Comparison of ENCODE assay signal across 20 cellular contexts in genomic region chr12:40473979-40474378, GRCh38.
DNase-seq lines count a peak whose midpoint lies in the region; ATAC-seq and TF ChIP-seq lines count a peak whose summit lies in the region.
"Had no signal": no experiment of that assay in that cellular context is flagged by ENCODE, and none has a peak within 500 bp of the region (broad histone marks: within the 10 kb centered on the region; RNA-seq: fewer than 3 reads in every experiment).

No MANE protein-coding gene starts in this region.

- no peak overlapping the region for H3K4me2 ChIP-seq in MM.1S (ENCODE audit: low read depth, low read length)

- peaks cover 5% of the 10 kb centered on the region for H3K4me1 Mint-ChIP-seq in neural crest cell
- H3K4me1 Mint-ChIP-seq: activated B cell treated with CpG ODN at 0.5 μM for 24 hours; activated CD4-positive, alpha-beta memory T cell treated with anti-CD3 and anti-CD28 coated beads, Interleukin-2, amount 10 ng/mL, durations not matched to agents 7 days and 5 days; immature natural killer cell had no signal

- no peak overlapping the region for H3K4me3 Mint-ChIP-seq in neural crest cell
- H3K4me3 Mint-ChIP-seq: activated B cell treated with CpG ODN at 0.5 μM for 24 hours; activated CD4-positive, alpha-beta memory T cell treated with anti-CD3 and anti-CD28 coated beads, Interleukin-2, amount 10 ng/mL, durations not matched to agents 7 days and 5 days; immature natural killer cell had no signal

- no peaks in the 10 kb centered on the region for H3K9me3 Mint-ChIP-seq in neural crest cell
- H3K9me3 Mint-ChIP-seq: activated B cell treated with CpG ODN at 0.5 μM for 24 hours had no signal

- H3K79me2 ChIP-seq in MM.1S (ENCODE audit: low read length): no peaks in the 10 kb centered on the region

- peaks cover 10% of the 10 kb centered on the region for H3K27me3 Mint-ChIP-seq in neural crest cell (ENCODE audit: low read depth)
- H3K27me3 Mint-ChIP-seq: activated B cell treated with CpG ODN at 0.5 μM for 24 hours; activated CD4-positive, alpha-beta memory T cell treated with anti-CD3 and anti-CD28 coated beads, Interleukin-2, amount 10 ng/mL, durations not matched to agents 7 days and 5 days had no signal

- H3K27me3 ChIP-seq in left lung (no peaks in the 10 kb centered on the region), MM.1S (replicated peaks; ENCODE audit: insufficient read depth, low read length) (no peaks in the 10 kb centered on the region)
- H3K27me3 ChIP-seq: heart right ventricle, spleen, stomach, transverse colon had no signal

- H3K36me3 Mint-ChIP-seq in neural crest cell (ENCODE audit: low read depth): no peaks in the 10 kb centered on the region

- DNase-seq in NCI-H69 (lab: John Stamatoyannopoulos, UW) (peak; percentile 59), neural crest cell (ENCODE audit: low read depth, low spot score) (no peak), left lung (no peak), MM.1S (no peak), COLO668 (lab: John Stamatoyannopoulos, UW; ENCODE audit: unreplicated experiment) (no peak)
- DNase-seq: activated B cell treated with CpG ODN at 0.5 μM for 24 hours; activated CD4-positive, alpha-beta memory T cell treated with anti-CD3 and anti-CD28 coated beads, Interleukin-2, amount 10 ng/mL, durations not matched to agents 7 days and 5 days; activated gamma-delta T cell; activated T-cell treated with anti-CD3 and anti-CD28 coated beads for 4 hours; DMS79 treated with DMSO at 0.1 percent for 48 hours; heart right ventricle; immature natural killer cell; left ventricle myocardium superior; mucosa of descending colon; spleen; stimulated activated CD4-positive, alpha-beta T cell treated with anti-CD3 and anti-CD28 coated beads, Interleukin-4, amount 100 ng/mL, for 24 hours; stomach; transverse colon had no signal

- H3K9ac ChIP-seq in MM.1S (ENCODE audit: low read length): no peak overlapping the region

- no peak for TF ChIP-seq CTCF in neural crest cell (conservative IDR thresholded peaks at IDR 0.05)
- no peak for TF ChIP-seq CTCF in left lung (IDR thresholded peaks at IDR 0.05)
- TF ChIP-seq CTCF in MM.1S (IDR thresholded peaks at IDR 0.05; ENCODE audit: low read length): no peak

- H3K4me1 ChIP-seq in left lung (no peaks in the 10 kb centered on the region), MM.1S (ENCODE audit: low read length) (no peaks in the 10 kb centered on the region)
- H3K4me1 ChIP-seq: heart right ventricle, spleen, stomach, transverse colon had no signal

- no peaks in the 10 kb centered on the region for H3K9me3 ChIP-seq in left lung
- H3K9me3 ChIP-seq in MM.1S (replicated peaks; ENCODE audit: insufficient read depth, low read length): no peaks in the 10 kb centered on the region
- H3K9me3 ChIP-seq: mucosa of descending colon, stomach, transverse colon had no signal

- intact Hi-C loops in left lung (cut with DNase I): no loop called here

- H3K27ac ChIP-seq in left lung (no peak overlapping the region), MM.1S (ENCODE audit: low read length) (no peak overlapping the region)
- H3K27ac ChIP-seq: heart right ventricle, spleen, stomach, transverse colon had no signal

- no peaks in the 10 kb centered on the region for H4K20me1 ChIP-seq in MM.1S (ENCODE audit: insufficient read depth, low read length)

- H3K9me2 ChIP-seq in MM.1S (replicated peaks; ENCODE audit: insufficient read depth, low read length): no peaks in the 10 kb centered on the region

- no peaks in the 10 kb centered on the region for H3F3A ChIP-seq in MM.1S (ENCODE audit: insufficient read depth, low read length)

- H3K36me3 ChIP-seq in left lung (no peaks in the 10 kb centered on the region), MM.1S (replicated peaks; ENCODE audit: insufficient read depth, low read length) (no peaks in the 10 kb centered on the region)
- H3K36me3 ChIP-seq: heart right ventricle, spleen, stomach, transverse colon had no signal

- peak; percentile 23 for ATAC-seq in GM19468 (IDR thresholded peaks at IDR 0.05; ENCODE audit: extremely low read depth, unreplicated experiment)
- peak; percentile 77 for ATAC-seq in HG02798 (IDR thresholded peaks at IDR 0.05; ENCODE audit: poor library complexity, unreplicated experiment)
- no peak for ATAC-seq in left lung
- ATAC-seq: heart right ventricle, left ventricle myocardium superior, mucosa of descending colon had no signal

- H3K4me3 ChIP-seq in left lung (no peak overlapping the region), MM.1S (ENCODE audit: low read length) (no peak overlapping the region)
- H3K4me3 ChIP-seq: heart right ventricle, mucosa of descending colon, spleen, stomach, transverse colon had no signal

- H2AFZ ChIP-seq in MM.1S (ENCODE audit: low read length): no peak overlapping the region

- H3K27ac Mint-ChIP-seq in neural crest cell (ENCODE audit: unreplicated experiment): peak overlapping the region; percentile 78
- H3K27ac Mint-ChIP-seq: activated B cell treated with CpG ODN at 0.5 μM for 24 hours; activated CD4-positive, alpha-beta memory T cell treated with anti-CD3 and anti-CD28 coated beads, Interleukin-2, amount 10 ng/mL, durations not matched to agents 7 days and 5 days; immature natural killer cell had no signal
